13 cellular contexts compared by ENCODE assay signal in the genomic region with DNA sequence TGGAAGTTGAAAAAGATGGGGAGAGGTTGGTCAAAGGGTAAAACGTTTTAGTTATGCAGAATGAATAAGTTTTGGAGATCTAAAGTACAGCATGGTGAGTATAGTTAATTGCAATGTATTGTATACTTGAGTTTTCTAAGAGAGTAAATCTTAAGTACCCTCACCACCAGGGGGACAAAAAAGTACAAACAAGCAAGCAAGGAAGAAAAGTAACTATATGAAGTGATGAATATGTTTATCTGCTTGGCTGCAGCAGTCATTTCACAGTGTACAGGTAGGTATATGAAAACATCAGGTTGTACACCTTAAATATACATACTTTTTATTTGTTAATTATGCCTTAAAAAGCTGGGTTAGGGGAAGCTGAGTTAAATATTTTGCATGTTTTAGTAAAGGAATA.
DNase-seq lines count a peak whose midpoint lies in the region; ATAC-seq and TF ChIP-seq lines count a peak whose summit lies in the region.
"Had no signal": no experiment of that assay in that cellular context is flagged by ENCODE, and none has a peak within 500 bp of the region (broad histone marks: within the 10 kb centered on the region; RNA-seq: fewer than 3 reads in every experiment).

No MANE protein-coding gene starts in this region.

- DNase-seq in GM12865 (ENCODE audit: low read depth) (peak; percentile 11), NAMALWA (ENCODE audit: low spot score) (peak; percentile 78), HuH-7.5 (ENCODE audit: low spot score) (no peak), SW480 (ENCODE audit: low spot score) (no peak)
- DNase-seq: activated B cell treated with CpG ODN at 0.5 μM for 24 hours; anterior cingulate cortex; NCI-H1436; Peyer's patch; stimulated activated naive CD4-positive, alpha-beta T cell treated with Interleukin-2 at 50 U/mL for 16 hours had no signal

- TF ChIP-seq CTCF in GM12865 (IDR thresholded peaks at IDR 0.05; ENCODE audit: insufficient read depth, low read depth, low read length, missing control alignments) (no peak), brain (conservative IDR thresholded peaks at IDR 0.05) (peak; percentile 17 to 28), nephron (IDR thresholded peaks at IDR 0.05; ENCODE audit: unreplicated experiment in 3 of 3) (peak in 2 of 3 experiments; percentile 20 to 38)

- H3K27ac Mint-ChIP-seq in brain (no peak overlapping the region), nephron (no peak overlapping the region)
- H3K27ac Mint-ChIP-seq: activated B cell treated with CpG ODN at 0.5 μM for 24 hours had no signal

- ATAC-seq in HG02642 (IDR thresholded peaks at IDR 0.05; ENCODE audit: poor library complexity, unreplicated experiment) (no peak), HG03469 (IDR thresholded peaks at IDR 0.05; ENCODE audit: unreplicated experiment) (no peak)

- H3K4me3 Mint-ChIP-seq in brain, result no peak overlapping the region
- no peak overlapping the region for H3K4me3 Mint-ChIP-seq in nephron
- H3K4me3 Mint-ChIP-seq: activated B cell treated with CpG ODN at 0.5 μM for 24 hours had no signal

- H3K27me3 Mint-ChIP-seq in brain (no peaks in the 10 kb centered on the region), nephron (ENCODE audit: low read depth) (no peaks in the 10 kb centered on the region)
- H3K27me3 Mint-ChIP-seq: activated B cell treated with CpG ODN at 0.5 μM for 24 hours had no signal

- H3K9me3 Mint-ChIP-seq in brain, result peaks cover 0 to 14% (median 8%) of the 10 kb centered on the region in 5 experiments
- H3K9me3 Mint-ChIP-seq in nephron, result peaks cover 6% of the 10 kb centered on the region

- no peaks in the 10 kb centered on the region for H3K4me1 Mint-ChIP-seq in brain
- no peaks in the 10 kb centered on the region for H3K4me1 Mint-ChIP-seq in nephron
- H3K4me1 Mint-ChIP-seq: activated B cell treated with CpG ODN at 0.5 μM for 24 hours had no signal

- H3K36me3 Mint-ChIP-seq in brain, result peaks cover 22% of the 10 kb centered on the region
- H3K36me3 Mint-ChIP-seq in nephron (ENCODE audit: low read depth), result peaks cover under 1% of the 10 kb centered on the region

- H3K4me3 ChIP-seq in GM12865 (ENCODE audit: low read depth, low read length), result no peak overlapping the region
- H3K4me3 ChIP-seq: Peyer's patch had no signal

Comparison
In these comparisons a context has a peak if more than half of its experiments do, and no peak if none do; other contexts are left out.
1. DNase-seq: peak in GM12865 (single experiment) and NAMALWA (single experiment); none in HuH-7.5 (single experiment) and SW480 (single experiment).